In the genomic region with DNA sequence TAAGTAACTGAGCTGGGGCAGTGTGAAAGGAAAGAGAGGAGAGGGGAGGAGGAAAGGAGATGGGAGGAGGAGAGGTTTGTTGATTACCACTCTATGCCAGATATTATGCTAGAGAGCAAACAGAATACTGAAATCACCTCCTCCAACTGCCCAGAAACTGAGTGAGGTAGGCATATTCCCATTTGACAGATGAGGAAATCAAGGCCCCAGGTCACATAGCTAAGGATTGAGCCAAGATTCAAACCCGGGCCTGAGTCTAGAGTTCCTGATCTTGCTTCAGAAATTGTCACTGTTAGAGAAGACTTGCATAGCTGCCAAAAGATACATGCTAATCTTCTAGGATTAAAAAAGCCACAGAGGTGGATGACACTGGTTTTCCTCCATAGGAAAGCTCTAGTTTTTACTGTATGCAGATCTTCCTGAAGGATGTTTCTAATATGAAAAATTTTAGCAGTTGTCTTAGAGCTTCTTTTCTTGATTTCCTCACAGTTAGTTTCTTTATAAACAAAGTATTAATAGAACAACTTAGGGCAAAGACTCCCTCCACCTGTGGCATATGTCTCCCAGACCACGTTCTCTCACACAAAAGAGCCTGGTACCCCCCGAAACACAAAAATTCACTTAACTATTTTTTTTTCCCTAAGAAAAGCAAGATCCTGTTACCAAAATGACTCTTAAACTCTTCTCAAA, we compare ENCODE assay signal across 20 cellular contexts.
DNase-seq lines count a peak whose midpoint lies in the region; ATAC-seq and TF ChIP-seq lines count a peak whose summit lies in the region.
"Had no signal": no experiment of that assay in that cellular context is flagged by ENCODE, and none has a peak within 500 bp of the region (broad histone marks: within the 10 kb centered on the region; RNA-seq: fewer than 3 reads in every experiment).

No MANE protein-coding gene starts in this region.

- ATAC-seq in activated CD8-positive, alpha-beta memory T cell treated with anti-CD3 and anti-CD28 coated beads, Interleukin-2, amount 10 ng/mL, durations not matched to agents 7 days and 5 days = no peak
- no peak for ATAC-seq in activated CD8-positive, alpha-beta T cell treated with anti-CD3 and anti-CD28 coated beads, Interleukin-2, amount 10 ng/mL, durations not matched to agents 7 days and 5 days
- no peak for ATAC-seq in GM18909 (IDR thresholded peaks at IDR 0.05; ENCODE audit: poor library complexity, unreplicated experiment)
- ATAC-seq in GM23338 = no peak
- ATAC-seq: left lung; natural killer cell treated with Interleukin-12 subunit alpha and Interleukin-12 subunit beta and Interleukin-15 and Interleukin-18, amount 100 ng/mL, for 72 hours had no signal

- peaks cover 17% of the 10 kb centered on the region for H3K4me1 Mint-ChIP-seq in activated CD8-positive, alpha-beta memory T cell treated with anti-CD3 and anti-CD28 coated beads, Interleukin-2, amount 10 ng/mL, durations not matched to agents 7 days and 5 days
- H3K4me1 Mint-ChIP-seq in activated CD8-positive, alpha-beta T cell treated with anti-CD3 and anti-CD28 coated beads, Interleukin-2, amount 10 ng/mL, durations not matched to agents 7 days and 5 days (ENCODE audit: low read depth) = peaks cover 12% of the 10 kb centered on the region
- H3K4me1 Mint-ChIP-seq in MCF 10A (ENCODE audit: insufficient read depth, unreplicated experiment) (peaks cover 9% of the 10 kb centered on the region), GM23338 (peaks cover 20% of the 10 kb centered on the region)

- peaks cover 8% of the 10 kb centered on the region for H3K36me3 Mint-ChIP-seq in activated CD8-positive, alpha-beta memory T cell treated with anti-CD3 and anti-CD28 coated beads, Interleukin-2, amount 10 ng/mL, durations not matched to agents 7 days and 5 days
- H3K36me3 Mint-ChIP-seq in activated CD8-positive, alpha-beta T cell treated with anti-CD3 and anti-CD28 coated beads, Interleukin-2, amount 10 ng/mL, durations not matched to agents 7 days and 5 days (ENCODE audit: low read depth) = peaks cover 19% of the 10 kb centered on the region
- peaks cover 18% of the 10 kb centered on the region for H3K36me3 Mint-ChIP-seq in MCF 10A (ENCODE audit: insufficient read depth, unreplicated experiment)
- H3K36me3 Mint-ChIP-seq in GM23338 (ENCODE audit: low read depth) = peaks cover 45% of the 10 kb centered on the region
- H3K36me3 Mint-ChIP-seq: natural killer cell treated with Interleukin-12 subunit alpha and Interleukin-12 subunit beta and Interleukin-15 and Interleukin-18, amount 100 ng/mL, for 72 hours had no signal

- intact Hi-C loops in MCF 10A (cut with micrococcal nuclease) = no loop called here

- no peak overlapping the region for H3K27ac ChIP-seq in GM23338 (ENCODE audit: low read depth)
- H3K27ac ChIP-seq: 22Rv1, heart left ventricle, left lung had no signal

- H3K9me3 Mint-ChIP-seq in activated CD8-positive, alpha-beta memory T cell treated with anti-CD3 and anti-CD28 coated beads, Interleukin-2, amount 10 ng/mL, durations not matched to agents 7 days and 5 days (ENCODE audit: low read depth) = no peaks in the 10 kb centered on the region
- H3K9me3 Mint-ChIP-seq in activated CD8-positive, alpha-beta T cell treated with anti-CD3 and anti-CD28 coated beads, Interleukin-2, amount 10 ng/mL, durations not matched to agents 7 days and 5 days (ENCODE audit: insufficient read depth) = no peaks in the 10 kb centered on the region
- H3K9me3 Mint-ChIP-seq in MCF 10A (ENCODE audit: unreplicated experiment) (no peaks in the 10 kb centered on the region), GM23338 (no peaks in the 10 kb centered on the region)
- H3K9me3 Mint-ChIP-seq: natural killer cell treated with Interleukin-12 subunit alpha and Interleukin-12 subunit beta and Interleukin-15 and Interleukin-18, amount 100 ng/mL, for 72 hours had no signal

- H4K20me1 ChIP-seq in GM23338 (replicated peaks; ENCODE audit: insufficient read depth) = peaks cover 3% of the 10 kb centered on the region; the same call in 1 of the 2 replicates

- H3F3A ChIP-seq in GM23338 (replicated peaks; ENCODE audit: low read depth) = no peaks in the 10 kb centered on the region

- H3K79me2 ChIP-seq in GM23338 (replicated peaks; ENCODE audit: insufficient read depth) = no peaks in the 10 kb centered on the region

- no peaks in the 10 kb centered on the region for H3K27me3 ChIP-seq in GM23338 (ENCODE audit: insufficient read depth)
- H3K27me3 ChIP-seq: cardiac muscle cell, heart left ventricle, left lung had no signal

- H2AFZ ChIP-seq in GM23338 = no peak overlapping the region

- H3K4me1 ChIP-seq in GM23338 (ENCODE audit: insufficient read depth) = peaks cover 9% of the 10 kb centered on the region; the same call in 1 of the 2 replicates
- H3K4me1 ChIP-seq: left lung had no signal

- H3K9me2 ChIP-seq in GM23338 (ENCODE audit: insufficient read depth) = no peaks in the 10 kb centered on the region

- peaks cover 16% of the 10 kb centered on the region; the same call in 1 of the 2 replicates for H3K36me3 ChIP-seq in GM23338 (ENCODE audit: insufficient read depth)
- H3K36me3 ChIP-seq: cardiac muscle cell had no signal

- peak overlapping the region; percentile 21 for H3K27ac Mint-ChIP-seq in activated CD8-positive, alpha-beta memory T cell treated with anti-CD3 and anti-CD28 coated beads, Interleukin-2, amount 10 ng/mL, durations not matched to agents 7 days and 5 days
- H3K27ac Mint-ChIP-seq in activated CD8-positive, alpha-beta T cell treated with anti-CD3 and anti-CD28 coated beads, Interleukin-2, amount 10 ng/mL, durations not matched to agents 7 days and 5 days = peak overlapping the region; percentile 39
- H3K27ac Mint-ChIP-seq in MCF 10A (ENCODE audit: low read depth, unreplicated experiment) = no peak overlapping the region
- no peak overlapping the region for H3K27ac Mint-ChIP-seq in GM23338
- H3K27ac Mint-ChIP-seq: natural killer cell treated with Interleukin-12 subunit alpha and Interleukin-12 subunit beta and Interleukin-15 and Interleukin-18, amount 100 ng/mL, for 72 hours had no signal

- POLR2A ChIA-PET in activated CD8-positive, alpha-beta T cell treated with anti-CD3 and anti-CD28 coated beads, Interleukin-2, amount 10 ng/mL, durations not matched to agents 7 days and 5 days (lab: Charles Lee) = interaction anchor here (0.6 kb wide), 1 partner anchor 58 kb away, joined by 3 read pairs; no protein-coding TSS in a partner anchor
- POLR2A ChIA-PET in MCF 10A (lab: Yijun Ruan, JAX) = interaction anchor here (0.9 to 1.2 kb wide), 2 partner anchors 9 to 18 kb away, joined by 3 to 4 read pairs; no protein-coding TSS in a partner anchor

- no peak overlapping the region for H3K4me3 Mint-ChIP-seq in activated CD8-positive, alpha-beta memory T cell treated with anti-CD3 and anti-CD28 coated beads, Interleukin-2, amount 10 ng/mL, durations not matched to agents 7 days and 5 days
- no peak overlapping the region for H3K4me3 Mint-ChIP-seq in activated CD8-positive, alpha-beta T cell treated with anti-CD3 and anti-CD28 coated beads, Interleukin-2, amount 10 ng/mL, durations not matched to agents 7 days and 5 days
- no peak overlapping the region for H3K4me3 Mint-ChIP-seq in MCF 10A (ENCODE audit: unreplicated experiment)
- no peak overlapping the region for H3K4me3 Mint-ChIP-seq in GM23338
- H3K4me3 Mint-ChIP-seq: natural killer cell treated with Interleukin-12 subunit alpha and Interleukin-12 subunit beta and Interleukin-15 and Interleukin-18, amount 100 ng/mL, for 72 hours had no signal

- TF ChIP-seq CTCF in MCF 10A (IDR thresholded peaks at IDR 0.05; ENCODE audit: unreplicated experiment) = no peak
- no peak for TF ChIP-seq CTCF in GM23338 (conservative IDR thresholded peaks at IDR 0.05; ENCODE audit: low read depth in 2 of 2)

- CTCF ChIA-PET in activated CD8-positive, alpha-beta memory T cell treated with anti-CD3 and anti-CD28 coated beads, Interleukin-2, amount 10 ng/mL, durations not matched to agents 7 days and 5 days (lab: Charles Lee) = no interaction called here
- CTCF ChIA-PET in activated CD8-positive, alpha-beta T cell treated with anti-CD3 and anti-CD28 coated beads, Interleukin-2, amount 10 ng/mL, durations not matched to agents 7 days and 5 days (lab: Charles Lee) = interaction anchor here (0.8 kb wide), 1 partner anchor 233 kb away, joined by 4 read pairs; no protein-coding TSS in a partner anchor
- CTCF ChIA-PET in MCF 10A (lab: Yijun Ruan, JAX) = interaction anchor here (0.7 to 1.1 kb wide), 2 partner anchors 19 to 232 kb away, joined by 3 to 5 read pairs; no protein-coding TSS in a partner anchor

- BruUV-seq in MCF 10A (replicated peaks; lab: Mats Ljungman, UMichigan) = no TSS peak

- H3K27me3 Mint-ChIP-seq in activated CD8-positive, alpha-beta memory T cell treated with anti-CD3 and anti-CD28 coated beads, Interleukin-2, amount 10 ng/mL, durations not matched to agents 7 days and 5 days = no peaks in the 10 kb centered on the region
- H3K27me3 Mint-ChIP-seq in activated CD8-positive, alpha-beta T cell treated with anti-CD3 and anti-CD28 coated beads, Interleukin-2, amount 10 ng/mL, durations not matched to agents 7 days and 5 days (ENCODE audit: low read depth) = no peaks in the 10 kb centered on the region
- H3K27me3 Mint-ChIP-seq in MCF 10A (ENCODE audit: insufficient read depth, unreplicated experiment) (no peaks in the 10 kb centered on the region), GM23338 (ENCODE audit: insufficient read depth, low read depth, poor library complexity) (peaks cover 1% of the 10 kb centered on the region)

- no peak overlapping the region for H3K4me3 ChIP-seq in GM23338
- H3K4me3 ChIP-seq: cardiac muscle cell, heart left ventricle, left lung had no signal

- no peak for DNase-seq in activated CD8-positive, alpha-beta memory T cell treated with anti-CD3 and anti-CD28 coated beads, Interleukin-2, amount 10 ng/mL, durations not matched to agents 7 days and 5 days
- no peak for DNase-seq in activated CD8-positive, alpha-beta memory T cell treated with anti-CD3 and anti-CD28 coated beads, Interleukin-2, amount 50 U/mL, for 48 hours
- DNase-seq in activated CD8-positive, alpha-beta T cell treated with anti-CD3 and anti-CD28 coated beads, Interleukin-2, amount 10 ng/mL, durations not matched to agents 7 days and 5 days = no peak
- DNase-seq in dermis blood vessel endothelial cell = peak; percentile 3
- peak; percentile 49 for DNase-seq in superior temporal gyrus (ENCODE audit: extremely low spot score)
- no peak for DNase-seq in MCF 10A (ENCODE audit: unreplicated experiment)
- no peak for DNase-seq in GM23338 (ENCODE audit: low spot score)
- DNase-seq: activated CD4-positive, CD25-positive, alpha-beta regulatory T cell treated with anti-CD3 and anti-CD28 coated beads, Interleukin-2, amount 50 U/mL, for 72 hours; HCEC 1CT; heart left ventricle; KG1; left lung; NCI-H1694; NCI-H2171; NCI-H526; SW 1271 had no signal

- H3K4me2 ChIP-seq in GM23338 = no peak overlapping the region

Comparison
In these comparisons a context has a peak if more than half of its experiments do, and no peak if none do; other contexts are left out.
1. DNase-seq: peak in dermis blood vessel endothelial cell (single experiment) and superior temporal gyrus (single experiment); none in activated CD8-positive, alpha-beta memory T cell treated with anti-CD3 and anti-CD28 coated beads, Interleukin-2, amount 10 ng/mL, durations not matched to agents 7 days and 5 days (single experiment), activated CD8-positive, alpha-beta memory T cell treated with anti-CD3 and anti-CD28 coated beads, Interleukin-2, amount 50 U/mL, for 48 hours (single experiment), activated CD8-positive, alpha-beta T cell treated with anti-CD3 and anti-CD28 coated beads, Interleukin-2, amount 10 ng/mL, durations not matched to agents 7 days and 5 days (single experiment), MCF 10A (single experiment) and GM23338 (single experiment).
2. H3K27ac Mint-ChIP-seq: peak in activated CD8-positive, alpha-beta memory T cell treated with anti-CD3 and anti-CD28 coated beads, Interleukin-2, amount 10 ng/mL, durations not matched to agents 7 days and 5 days (single experiment) and activated CD8-positive, alpha-beta T cell treated with anti-CD3 and anti-CD28 coated beads, Interleukin-2, amount 10 ng/mL, durations not matched to agents 7 days and 5 days (single experiment); none in MCF 10A (single experiment) and GM23338 (single experiment).